ENCODE assay signal across 7 cellular contexts in genomic region chr4:181711387-181711786, GRCh38.
"Had no signal": no experiment of that assay in that cellular context is flagged by ENCODE, and none has a peak within 500 bp of the region (broad histone marks: within the 10 kb centered on the region; RNA-seq: fewer than 3 reads in every experiment).

No MANE protein-coding gene starts in this region.

- H3K9ac ChIP-seq: KMS-11 had no signal

- FAIRE-seq: H1, H54 had no signal

- H3K4me2 ChIP-seq: GM23338, KMS-11 had no signal

- H3K27ac ChIP-seq: KMS-11 had no signal

- ATAC-seq: GM23338 had no signal

- H3K4me3 ChIP-seq: GM23338 had no signal

- DNase-seq: H9, HCEC 1CT, Karpas-422 had no signal

- H2AFZ ChIP-seq: GM23338 had no signal
